Comparison of ENCODE assay signal across 9 cellular contexts in the genomic region with DNA sequence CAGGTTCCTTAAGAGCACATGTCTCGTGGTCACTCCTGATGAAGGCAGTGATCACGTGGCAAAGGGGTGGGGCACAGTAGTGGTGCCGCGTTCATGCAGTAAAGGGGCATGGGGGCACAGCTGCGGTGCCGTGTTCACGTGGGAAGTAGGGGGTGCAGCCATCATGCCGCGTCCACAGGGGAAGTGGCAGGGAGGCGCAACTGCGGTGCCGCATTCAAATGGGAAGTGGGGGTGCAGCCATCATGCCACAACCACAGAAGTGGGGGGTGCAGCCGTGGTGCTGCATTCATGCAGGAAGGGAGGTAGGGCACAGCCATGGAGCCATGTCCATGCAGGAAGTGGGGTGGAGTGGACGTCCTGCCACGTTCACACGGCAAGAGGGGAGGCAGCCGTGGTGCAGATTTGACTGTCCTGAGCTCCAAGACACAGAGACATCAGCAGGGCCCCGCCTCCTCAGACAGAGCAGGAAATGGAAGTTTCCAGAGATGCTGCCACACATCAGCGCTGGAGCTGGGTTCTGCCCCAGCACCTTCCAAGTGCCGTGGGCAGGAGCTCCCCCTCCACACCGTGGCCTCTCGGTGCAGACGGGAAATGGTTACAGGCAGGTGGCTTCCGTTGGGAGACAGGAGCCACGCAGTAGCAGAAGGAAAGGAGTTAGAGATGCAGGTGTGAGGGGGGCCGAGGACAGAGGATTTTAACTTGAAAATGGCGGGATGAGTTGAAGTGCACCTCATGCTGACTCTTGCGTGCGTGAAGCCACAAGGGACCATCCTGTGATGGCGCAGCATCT.
DNase-seq lines count a peak whose midpoint lies in the region; ATAC-seq, FAIRE-seq and TF ChIP-seq lines count a peak whose summit lies in the region.
"Had no signal": no experiment of that assay in that cellular context is flagged by ENCODE, and none has a peak within 500 bp of the region (broad histone marks: within the 10 kb centered on the region; RNA-seq: fewer than 3 reads in every experiment).

No MANE protein-coding gene starts in this region.

- DNase-seq in T-helper 17 cell = peak in 2 of 3 donors; percentile 15 to 29
- no peak for DNase-seq in GM12878 (ENCODE audit: low read depth, low spot score)
- DNase-seq in stimulated activated CD4-positive, alpha-beta T cell treated with anti-CD3 and anti-CD28 coated beads, Interleukin-15, amount 100 ng/mL, for 24 hours = peak; percentile 62
- no peak for DNase-seq in SK-N-SH
- DNase-seq in GOT3 (lab: John Stamatoyannopoulos, UW) = no peak
- DNase-seq in D341Med (ENCODE audit: low spot score) = no peak
- DNase-seq in PC-9 = no peak

- H3K27ac ChIP-seq in GM12878 (ENCODE audit: control insufficient read depth, insufficient read depth) = no peak overlapping the region
- no peak overlapping the region for H3K27ac ChIP-seq in SK-N-SH (ENCODE audit: low read depth in 2 of 2, low read length in 1 of 2)
- no peak overlapping the region for H3K27ac ChIP-seq in PC-9

- H4K20me1 ChIP-seq in GM12878 (ENCODE audit: control insufficient read depth, insufficient read depth) (no peaks in the 10 kb centered on the region), SK-N-SH (ENCODE audit: insufficient read depth) (peaks cover 71% of the 10 kb centered on the region), PC-9 (ENCODE audit: insufficient read depth) (peaks cover 53% of the 10 kb centered on the region)

- WGBS in GM12878 (ENCODE audit: insufficient coverage, insufficient replicate concordance, low lambda C conversion rate, missing lambda C conversion rate) = 8% methylated on average over 25 of the region's 30 CpGs
- WGBS in SK-N-SH (ENCODE audit: low lambda C conversion rate) = 79% methylated on average over 30 of the region's 30 CpGs

- H3K27me3 Mint-ChIP-seq in T-helper 17 cell = peaks cover 14% of the 10 kb centered on the region

- no peak for TF ChIP-seq POLR2A in GM12878 (IDR thresholded peaks at IDR 0.05; ENCODE audit: low read depth, low read length)

- H3K4me1 ChIP-seq in GM12878 (ENCODE audit: control insufficient read depth, insufficient read depth, low read length) (peaks cover 44% of the 10 kb centered on the region), SK-N-SH (ENCODE audit: control insufficient read depth in 1 of 2, insufficient read depth in 2 of 2, low read depth in 1 of 2, low read length in 1 of 2) (peaks cover 4 to 18% of the 10 kb centered on the region in 2 experiments; a peak in 3 of 4 replicates), PC-9 (replicated peaks; ENCODE audit: insufficient read depth) (peaks cover 18% of the 10 kb centered on the region)

- peaks cover 0 to 1% of the 10 kb centered on the region in 2 experiments; a peak in 1 of 4 replicates for H3K27me3 ChIP-seq in GM12878 (replicated peaks in 1 of 2; ENCODE audit: control insufficient read depth in 2 of 2, insufficient read depth in 2 of 2, low read length in 1 of 2)
- no peaks in the 10 kb centered on the region for H3K27me3 ChIP-seq in SK-N-SH (ENCODE audit: insufficient read depth)
- no peaks in the 10 kb centered on the region for H3K27me3 ChIP-seq in PC-9 (ENCODE audit: insufficient read depth, low read depth)
- H3K27me3 ChIP-seq: adrenal gland had no signal

- RAD21 ChIA-PET in GM12878 (lab: Charles Lee; ENCODE audit: unreplicated experiment) = no interaction called here

- CTCF ChIA-PET in GM12878 (lab: Yijun Ruan, JAX) = no interaction called here
- CTCF ChIA-PET in SK-N-SH (lab: Yijun Ruan, JAX) = interaction anchor here (1.4 kb wide), 1 partner anchor 65 kb away, joined by 3 read pairs; no protein-coding TSS in a partner anchor
- CTCF ChIA-PET in PC-9 (lab: Charles Lee) = no interaction called here

- H3F3A ChIP-seq in SK-N-SH (replicated peaks; ENCODE audit: insufficient read depth) = no peaks in the 10 kb centered on the region
- peaks cover 17% of the 10 kb centered on the region; the same call in 1 of the 2 replicates for H3F3A ChIP-seq in PC-9 (ENCODE audit: insufficient read depth, low read depth)

- BruUV-seq in GM12878 (replicated peaks; lab: Mats Ljungman, UMichigan) = no TSS peak
- BruUV-seq in PC-9 (replicated peaks; lab: Mats Ljungman, UMichigan) = no TSS peak

- no peak for TF ChIP-seq RAD21 in GM12878 (IDR thresholded peaks at IDR 0.05; ENCODE audit: insufficient read depth, low read depth, low read length)
- TF ChIP-seq RAD21 in SK-N-SH (IDR thresholded peaks at IDR 0.05; ENCODE audit: low read length) = no peak

- no peaks in the 10 kb centered on the region for H3K9me3 ChIP-seq in T-helper 17 cell (ENCODE audit: control insufficient read depth, low read length, poor library complexity, severe bottlenecking)
- no peaks in the 10 kb centered on the region; the same call in 2 of the 3 replicates for H3K9me3 ChIP-seq in GM12878 (replicated peaks; ENCODE audit: control insufficient read depth, insufficient read depth, low read length)
- no peaks in the 10 kb centered on the region for H3K9me3 ChIP-seq in SK-N-SH
- no peaks in the 10 kb centered on the region for H3K9me3 ChIP-seq in PC-9 (ENCODE audit: insufficient read depth, low read depth)
- H3K9me3 ChIP-seq: adrenal gland had no signal

- H3K4me3 ChIP-seq in GM12878 (no peak overlapping the region), SK-N-SH (ENCODE audit: low read depth in 2 of 2, low read length in 1 of 2) (no peak overlapping the region), PC-9 (no peak overlapping the region)
- H3K4me3 ChIP-seq: adrenal gland had no signal

- peak overlapping the region; percentile 67 for H3K27ac Mint-ChIP-seq in T-helper 17 cell

- H2AFZ ChIP-seq in GM12878 (ENCODE audit: control insufficient read depth, low read depth, low read length) = peak overlapping the region; percentile 37; the same call in 1 of the 2 replicates
- no peak overlapping the region for H2AFZ ChIP-seq in SK-N-SH (ENCODE audit: low read depth)
- no peak overlapping the region for H2AFZ ChIP-seq in PC-9

- intact Hi-C loops in GM12878 (cut with micrococcal nuclease; ENCODE audit: unreplicated experiment) (no loop called here), PC-9 (cut with micrococcal nuclease; ENCODE audit: unreplicated experiment) (no loop called here)

- in situ Hi-C loops in GM12878 (cut with MboI) = no loop called here

- FAIRE-seq in GM12878 (lab: Jason Lieb, UNC) = no peak

- TF ChIP-seq EP300 in GM12878 (IDR thresholded peaks at IDR 0.05; ENCODE audit: borderline replicate concordance in 1 of 2, control insufficient read depth in 1 of 2, low read depth in 2 of 2, low read length in 2 of 2) (no peak), SK-N-SH (IDR thresholded peaks at IDR 0.05; ENCODE audit: borderline replicate concordance in 1 of 2, low read depth in 1 of 2, low read length in 1 of 2) (no peak)

- peaks cover 2% of the 10 kb centered on the region for H3K36me3 Mint-ChIP-seq in T-helper 17 cell (ENCODE audit: low read depth)

- POLR2A ChIA-PET in GM12878 (lab: Charles Lee) = no interaction called here
- POLR2A ChIA-PET in SK-N-SH (lab: Yijun Ruan, JAX) = no interaction called here
- POLR2A ChIA-PET in PC-9 (lab: Charles Lee; ENCODE audit: unreplicated experiment) = no interaction called here

- peak overlapping the region; percentile 92 for H3K4me3 Mint-ChIP-seq in T-helper 17 cell

- ATAC-seq in GM18498 (IDR thresholded peaks at IDR 0.05; ENCODE audit: unreplicated experiment) = peak; percentile 19
- ATAC-seq in T-helper 17 cell = peak; percentile 68
- no peak for ATAC-seq in GM12878

- peaks cover 47% of the 10 kb centered on the region for H3K4me1 Mint-ChIP-seq in T-helper 17 cell

- H3K9me2 ChIP-seq in SK-N-SH (no peaks in the 10 kb centered on the region), PC-9 (ENCODE audit: insufficient read depth) (no peaks in the 10 kb centered on the region)

- H3K4me2 ChIP-seq in GM12878 (ENCODE audit: control insufficient read depth, insufficient read depth) = no peak overlapping the region; the same call in 1 of the 2 replicates
- H3K4me2 ChIP-seq in SK-N-SH = no peak overlapping the region
- no peak overlapping the region for H3K4me2 ChIP-seq in PC-9

- H3K9ac ChIP-seq in GM12878 (ENCODE audit: control insufficient read depth, insufficient read depth, low read length) (no peak overlapping the region), SK-N-SH (no peak overlapping the region)

- SMC1A ChIA-PET in GM12878 (lab: Charles Lee; ENCODE audit: uncharacterized antibody, unreplicated experiment) = no interaction called here

- H3K79me2 ChIP-seq in GM12878 (ENCODE audit: control insufficient read depth, insufficient read depth, low read length) (no peaks in the 10 kb centered on the region), SK-N-SH (ENCODE audit: insufficient read depth) (peaks cover 15% of the 10 kb centered on the region), PC-9 (ENCODE audit: low read depth) (0 out of 2 replicates have a peak, but pooled peaks cover 14% of the 10 kb centered on the region)

- H3K36me3 ChIP-seq in GM12878 (ENCODE audit: control insufficient read depth in 2 of 2, insufficient read depth in 2 of 2, low read length in 1 of 2) (no peaks in the 10 kb centered on the region), SK-N-SH (replicated peaks in 1 of 2; ENCODE audit: control insufficient read depth in 1 of 2, insufficient read depth in 2 of 2, low read length in 1 of 2) (peaks cover 0 to 13% of the 10 kb centered on the region in 2 experiments), PC-9 (ENCODE audit: low read depth) (peaks cover 14% of the 10 kb centered on the region)

- TF ChIP-seq CTCF in GM12878 (IDR thresholded peaks at IDR 0.05 in 2 of 3, conservative IDR thresholded peaks at IDR 0.05 in 1 of 3; ENCODE audit: control insufficient read depth in 2 of 3, extremely low read depth in 1 of 3, insufficient read depth in 1 of 3, low read depth in 3 of 3, low read length in 3 of 3) (no peak), SK-N-SH (IDR thresholded peaks at IDR 0.05) (no peak), PC-9 (conservative IDR thresholded peaks at IDR 0.05) (no peak)

TF ChIP-seq in GM12878, 131 proteins besides CTCF, POLR2A, EP300 and RAD21:
- TF ChIP-seq SPI1 (IDR thresholded peaks at IDR 0.05; ENCODE audit: borderline replicate concordance, insufficient read depth, low read depth, low read length) = peak; percentile 28; the same call in 1 of the 2 replicates
- TF ChIP-seq TCF7 (IDR thresholded peaks at IDR 0.05; ENCODE audit: borderline replicate concordance) = no peak

TF ChIP-seq in SK-N-SH, 30 proteins besides CTCF, POLR2A, EP300 and RAD21:
- TF ChIP-seq MAX (IDR thresholded peaks at IDR 0.05; ENCODE audit: low read depth) = no peak
- TF ChIP-seq MEF2A (IDR thresholded peaks at IDR 0.05; ENCODE audit: borderline replicate concordance, low read depth) = no peak

Comparison
In these comparisons a context has a peak if more than half of its experiments do, and no peak if none do; other contexts are left out.
1. DNase-seq: peak in T-helper 17 cell (2 of 3) and stimulated activated CD4-positive, alpha-beta T cell treated with anti-CD3 and anti-CD28 coated beads, Interleukin-15, amount 100 ng/mL, for 24 hours (single experiment); none in GM12878 (single experiment), SK-N-SH (single experiment), GOT3 (single experiment), D341Med (single experiment) and PC-9 (0 of 2).